In genomic region chr20:23357767-23358562, GRCh38 we compare ENCODE assay signal across 8 cellular contexts. TPM values are rescaled to one million over a fixed set of nuclear protein-coding genes. Genes with fewer than 3 reads are reported as not detected.
DNase-seq lines count a peak whose midpoint lies in the region; ATAC-seq and TF ChIP-seq lines count a peak whose summit lies in the region.

No MANE protein-coding gene starts in this region.

- intact Hi-C loops in Calu3 (cut with micrococcal nuclease; ENCODE audit: unreplicated experiment), result loop anchor here (1.0 kb wide), 1 partner anchor 8 kb away; the partner anchor contains the start of gene NXT1

- no peak overlapping the region for H2BK12ac ChIP-seq in mesenchymal stem cell (ENCODE audit: low read length in 2 of 2)

- H3K27ac ChIP-seq in HUES48 (ENCODE audit: low read depth, low read length), result peak overlapping the region; percentile 97
- H3K27ac ChIP-seq in mesenchymal stem cell (ENCODE audit: low read length, poor library complexity, severe bottlenecking), result peak overlapping the region; percentile 90

- H3K9me3 ChIP-seq in HUES48 (ENCODE audit: control insufficient read depth, insufficient read depth, low read length), result no peaks in the 10 kb centered on the region
- H3K9me3 ChIP-seq in NT2/D1 (ENCODE audit: insufficient read depth, low read length), result no peaks in the 10 kb centered on the region
- no peaks in the 10 kb centered on the region for H3K9me3 ChIP-seq in endocrine pancreas (ENCODE audit: control insufficient read depth, low read length)
- H3K9me3 ChIP-seq in mesenchymal stem cell (ENCODE audit: control insufficient read depth, low read length), result no peaks in the 10 kb centered on the region

- H4K91ac ChIP-seq in mesenchymal stem cell (ENCODE audit: low read length), result peak overlapping the region; percentile 64

- peak overlapping the region; percentile 66 to 88 for H3K4ac ChIP-seq in mesenchymal stem cell (ENCODE audit: low read depth in 1 of 2, low read length in 2 of 2)

- peak overlapping the region; percentile 87 for H2BK15ac ChIP-seq in mesenchymal stem cell (ENCODE audit: low read depth, poor library complexity, severe bottlenecking)

- H3K14ac ChIP-seq in mesenchymal stem cell (ENCODE audit: low read length in 2 of 2), result peak overlapping the region in 1 of 2 experiments; percentile 99

- H3K4me1 Mint-ChIP-seq in Calu3 (ENCODE audit: low read depth, unreplicated experiment), result peaks cover 2% of the 10 kb centered on the region

- H3K79me1 ChIP-seq in mesenchymal stem cell (replicated peaks; ENCODE audit: low read length, poor library complexity, severe bottlenecking), result peaks cover 18% of the 10 kb centered on the region

- TF ChIP-seq CTCF in Calu3 (IDR thresholded peaks at IDR 0.05; ENCODE audit: unreplicated experiment), result no peak

- H3K9ac ChIP-seq in HUES48 (ENCODE audit: low read depth, low read length) (peak overlapping the region; percentile 75), NT2/D1 (ENCODE audit: insufficient read length, low read depth) (peak overlapping the region; percentile 87), endocrine pancreas (ENCODE audit: control insufficient read depth, insufficient read depth, low read length) (peak overlapping the region; percentile 84), mesenchymal stem cell (ENCODE audit: low read length) (peak overlapping the region; percentile 98)

- peak overlapping the region; percentile 96 for H3K4me2 ChIP-seq in mesenchymal stem cell (ENCODE audit: low read length, poor library complexity, severe bottlenecking)

- H3K4me3 ChIP-seq in HUES48 (ENCODE audit: low read depth, low read length) (peak overlapping the region; percentile 90), NT2/D1 (ENCODE audit: insufficient read length, low read depth) (peak overlapping the region; percentile 79), endocrine pancreas (ENCODE audit: control insufficient read depth, insufficient read depth, low read length) (peak overlapping the region; percentile 81), mesenchymal stem cell (ENCODE audit: insufficient read depth in 1 of 2, low read depth in 1 of 2, low read length in 2 of 2) (peak overlapping the region; percentile 78 to 94)

- H2AFZ ChIP-seq in mesenchymal stem cell (ENCODE audit: low read depth, low read length), result peak overlapping the region; percentile 59

- H3K36me3 Mint-ChIP-seq in Calu3 (ENCODE audit: insufficient read depth, unreplicated experiment), result peaks cover 19% of the 10 kb centered on the region

- H3K9me3 Mint-ChIP-seq in Calu3 (ENCODE audit: low read depth, unreplicated experiment), result no peaks in the 10 kb centered on the region

- H3K27me3 ChIP-seq in HUES48 (ENCODE audit: control insufficient read depth, insufficient read depth, low read length) (no peaks in the 10 kb centered on the region), NT2/D1 (ENCODE audit: insufficient read depth, insufficient read length) (no peaks in the 10 kb centered on the region), endocrine pancreas (ENCODE audit: control insufficient read depth, insufficient read depth, low read length) (no peaks in the 10 kb centered on the region), mesenchymal stem cell (ENCODE audit: control insufficient read depth in 1 of 2, insufficient read depth in 1 of 2, low read length in 2 of 2) (no peaks in the 10 kb centered on the region)

- peak overlapping the region; percentile 70 for H4K8ac ChIP-seq in mesenchymal stem cell (ENCODE audit: low read length)

- peak overlapping the region; percentile 66 for H3K4me3 Mint-ChIP-seq in Calu3 (ENCODE audit: low read depth, unreplicated experiment)

- DNase-seq in Calu3, result peak; percentile 92
- peak; percentile 97 for DNase-seq in NT2/D1 (ENCODE audit: low read depth, low spot score)
- peak; percentile 99 for DNase-seq in activated CD8-positive, alpha-beta memory T cell treated with anti-CD3 and anti-CD28 coated beads, Interleukin-2, amount 50 U/mL, for 24 hours (ENCODE audit: extremely low read depth)
- DNase-seq in mesenchymal stem cell, result peak; percentile 100
- DNase-seq in stimulated activated CD8-positive, alpha-beta memory T cell treated with anti-CD3 and anti-CD28 coated beads, Interleukin-12 subunit alpha, Interleukin-12 subunit beta, amount 100 ng/mL, for 24 hours (ENCODE audit: extremely low read depth), result peak; percentile 100

- peak overlapping the region in 1 of 2 experiments; percentile 65 for H3K23ac ChIP-seq in mesenchymal stem cell (ENCODE audit: low read length in 2 of 2)

- CTCF ChIA-PET in Calu3 (lab: Charles Lee), result interaction anchor here (0.6 kb wide), 1 partner anchor 8 kb away, joined by 3 read pairs; no protein-coding TSS in a partner anchor

- no peaks in the 10 kb centered on the region for H3K27me3 Mint-ChIP-seq in Calu3 (ENCODE audit: unreplicated experiment)

- H3K4me1 ChIP-seq in HUES48 (ENCODE audit: control insufficient read depth, insufficient read depth, low read length), result peaks cover 28% of the 10 kb centered on the region; the same call in 1 of the 2 replicates
- H3K4me1 ChIP-seq in NT2/D1 (ENCODE audit: insufficient read depth, insufficient read length), result peaks cover 5% of the 10 kb centered on the region
- H3K4me1 ChIP-seq in endocrine pancreas (ENCODE audit: control insufficient read depth, insufficient read depth, low read length), result peaks cover 14% of the 10 kb centered on the region
- H3K4me1 ChIP-seq in mesenchymal stem cell (ENCODE audit: control insufficient read depth, insufficient read depth, low read depth, low read length), result peaks cover 5% of the 10 kb centered on the region

- H3K36me3 ChIP-seq in HUES48 (ENCODE audit: control insufficient read depth, insufficient read depth, low read length) (peaks cover 23% of the 10 kb centered on the region), NT2/D1 (ENCODE audit: insufficient read depth, insufficient read length, low read length) (peaks cover 31% of the 10 kb centered on the region), endocrine pancreas (ENCODE audit: control insufficient read depth, insufficient read depth, low read length) (no peaks in the 10 kb centered on the region), mesenchymal stem cell (ENCODE audit: control insufficient read depth in 1 of 2, insufficient read depth in 2 of 2, low read depth in 1 of 2, low read length in 2 of 2) (peaks cover 20 to 26% of the 10 kb centered on the region in 2 experiments)

- peak overlapping the region; percentile 61 for H2BK5ac ChIP-seq in mesenchymal stem cell (ENCODE audit: low read depth, low read length, poor library complexity, severe bottlenecking)

- ATAC-seq in GM21423 (IDR thresholded peaks at IDR 0.05; ENCODE audit: unreplicated experiment), result peak; percentile 72

- BruUV-seq in Calu3 (replicated peaks; lab: Mats Ljungman, UMichigan), result no TSS peak

- peak overlapping the region; percentile 50 for H2BK120ac ChIP-seq in mesenchymal stem cell (ENCODE audit: low read depth, low read length)

- WGBS in mesenchymal stem cell, result under 1% methylated on average over 66 of the region's 71 CpGs

- peak overlapping the region; percentile 93 to 99 for H3K18ac ChIP-seq in mesenchymal stem cell (ENCODE audit: low read depth in 1 of 2, low read length in 2 of 2)

- H2AK5ac ChIP-seq in mesenchymal stem cell (ENCODE audit: low read length, severe bottlenecking), result peak overlapping the region; percentile 62

- H3K27ac Mint-ChIP-seq in Calu3 (ENCODE audit: unreplicated experiment), result no peak overlapping the region

RNA-seq across cellular contexts. Expression of gene GZF1, which starts 4.0 kb away (rescaled TPM):
- total RNA-seq in Calu3 (2022), result 4.5 and 5.0 TPM in 2 replicates
- polyA plus RNA-seq in mesenchymal stem cell (2013, experiment 1 of 2), result 5.8 TPM
- 6.2 TPM for polyA plus RNA-seq in mesenchymal stem cell (2013, experiment 2 of 2)

RNA-seq across cellular contexts. Expression of gene NXT1, which starts 7.4 kb away (rescaled TPM):
- total RNA-seq in Calu3 (2022), result 7.2 and 7.9 TPM in 2 replicates
- 17.2 TPM for polyA plus RNA-seq in mesenchymal stem cell (2013, experiment 1 of 2)
- 18.1 TPM for polyA plus RNA-seq in mesenchymal stem cell (2013, experiment 2 of 2)

Comparison
In these comparisons a context has a peak if more than half of its experiments do, and no peak if none do; other contexts are left out.
1. Peak in every context shown above with its lines: DNase-seq, ATAC-seq, H3K4me3 ChIP-seq and H3K27ac ChIP-seq.